In genomic region chr10:124693396-124693795, GRCh38 we compare ENCODE assay signal across 1 cellular context.
TF ChIP-seq lines count a peak whose summit lies in the region.

No MANE protein-coding gene starts in this region.

TF ChIP-seq in K562, 482 proteins besides CTCF, POLR2A, EP300 and RAD21 (continued from another document):
- TF ChIP-seq, protein P1, sequence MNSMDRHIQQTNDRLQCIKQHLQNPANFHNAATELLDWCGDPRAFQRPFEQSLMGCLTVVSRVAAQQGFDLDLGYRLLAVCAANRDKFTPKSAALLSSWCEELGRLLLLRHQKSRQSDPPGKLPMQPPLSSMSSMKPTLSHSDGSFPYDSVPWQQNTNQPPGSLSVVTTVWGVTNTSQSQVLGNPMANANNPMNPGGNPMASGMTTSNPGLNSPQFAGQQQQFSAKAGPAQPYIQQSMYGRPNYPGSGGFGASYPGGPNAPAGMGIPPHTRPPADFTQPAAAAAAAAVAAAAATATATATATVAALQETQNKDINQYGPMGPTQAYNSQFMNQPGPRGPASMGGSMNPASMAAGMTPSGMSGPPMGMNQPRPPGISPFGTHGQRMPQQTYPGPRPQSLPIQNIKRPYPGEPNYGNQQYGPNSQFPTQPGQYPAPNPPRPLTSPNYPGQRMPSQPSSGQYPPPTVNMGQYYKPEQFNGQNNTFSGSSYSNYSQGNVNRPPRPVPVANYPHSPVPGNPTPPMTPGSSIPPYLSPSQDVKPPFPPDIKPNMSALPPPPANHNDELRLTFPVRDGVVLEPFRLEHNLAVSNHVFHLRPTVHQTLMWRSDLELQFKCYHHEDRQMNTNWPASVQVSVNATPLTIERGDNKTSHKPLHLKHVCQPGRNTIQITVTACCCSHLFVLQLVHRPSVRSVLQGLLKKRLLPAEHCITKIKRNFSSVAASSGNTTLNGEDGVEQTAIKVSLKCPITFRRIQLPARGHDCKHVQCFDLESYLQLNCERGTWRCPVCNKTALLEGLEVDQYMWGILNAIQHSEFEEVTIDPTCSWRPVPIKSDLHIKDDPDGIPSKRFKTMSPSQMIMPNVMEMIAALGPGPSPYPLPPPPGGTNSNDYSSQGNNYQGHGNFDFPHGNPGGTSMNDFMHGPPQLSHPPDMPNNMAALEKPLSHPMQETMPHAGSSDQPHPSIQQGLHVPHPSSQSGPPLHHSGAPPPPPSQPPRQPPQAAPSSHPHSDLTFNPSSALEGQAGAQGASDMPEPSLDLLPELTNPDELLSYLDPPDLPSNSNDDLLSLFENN (IDR thresholded peaks at IDR 0.05; ENCODE audit: low read depth in 2 of 2, low read length in 2 of 2): no peak
- TF ChIP-seq NRF1 (conservative IDR thresholded peaks at IDR 0.05 in 1 of 2, IDR thresholded peaks at IDR 0.05 in 1 of 2): peak in 1 of 2 experiments; percentile 33; a peak in 1 of 4 replicates
- no peak for TF ChIP-seq ATF1 (CRISPR knock-in tag; IDR thresholded peaks at IDR 0.05)
- TF ChIP-seq ATF1 (tag; IDR thresholded peaks at IDR 0.05): no peak
- TF ChIP-seq GATA2 (CRISPR knock-in tag; IDR thresholded peaks at IDR 0.05): no peak
- TF ChIP-seq ZFPM2 (CRISPR knock-in tag; IDR thresholded peaks at IDR 0.05): no peak
- TF ChIP-seq ZNF384 (IDR thresholded peaks at IDR 0.05; ENCODE audit: low read depth, low read length): peak; percentile 54; the same call in 1 of the 2 replicates
- TF ChIP-seq DPF2 (IDR thresholded peaks at IDR 0.05): no peak
- no peak for TF ChIP-seq E2F3 (CRISPR knock-in tag; IDR thresholded peaks at IDR 0.05)
- no peak for TF ChIP-seq STAT5A (IDR thresholded peaks at IDR 0.05; ENCODE audit: borderline replicate concordance, low read length)
- TF ChIP-seq SIX5 (IDR thresholded peaks at IDR 0.05; ENCODE audit: borderline replicate concordance in 1 of 2, insufficient read depth in 1 of 2, low read depth in 1 of 2, low read length in 2 of 2): no peak
- TF ChIP-seq ZNF655 (CRISPR knock-in tag; IDR thresholded peaks at IDR 0.05): no peak
- no peak for TF ChIP-seq MED1 (CRISPR knock-in tag; IDR thresholded peaks at IDR 0.05; ENCODE audit: borderline replicate concordance)
- no peak for TF ChIP-seq GATAD2A (IDR thresholded peaks at IDR 0.05)
TF ChIP-seq in K562: peak in this region for 5.
